In the genomic region with DNA sequence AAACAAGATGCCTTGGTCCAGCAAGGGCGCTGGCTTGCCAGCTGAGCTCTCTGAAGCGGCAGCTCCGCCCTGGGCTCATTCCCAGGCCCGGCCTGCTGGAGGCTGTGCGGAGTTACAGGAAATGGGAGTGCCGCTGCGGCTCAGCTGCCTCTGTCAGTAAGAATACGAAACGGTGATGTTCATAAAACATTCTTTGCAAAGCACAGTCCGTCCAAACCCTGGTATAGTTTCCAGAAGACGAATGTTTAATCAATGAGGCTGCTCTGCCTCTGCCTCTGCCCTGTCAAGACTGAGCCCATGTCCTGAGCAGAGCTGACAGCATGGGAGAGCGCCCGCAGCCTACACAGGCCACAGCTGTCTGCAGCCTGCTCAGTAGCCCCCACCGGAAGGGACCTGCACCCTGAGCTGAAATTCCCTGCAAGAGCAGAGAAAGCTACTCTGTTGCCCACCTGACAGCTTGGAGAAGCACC, we compare ENCODE assay signal across 9 cellular contexts.
DNase-seq lines count a peak whose midpoint lies in the region; ATAC-seq and TF ChIP-seq lines count a peak whose summit lies in the region.
"Had no signal": no experiment of that assay in that cellular context is flagged by ENCODE, and none has a peak within 500 bp of the region (broad histone marks: within the 10 kb centered on the region; RNA-seq: fewer than 3 reads in every experiment).

No MANE protein-coding gene starts in this region.

- H3K4me3 ChIP-seq in heart left ventricle (peak overlapping the region in 5 of 12 donors; percentile 13 to 41 (median 19)), trophoblast cell (ENCODE audit: low read depth, low read length) (no peak overlapping the region)

- peak overlapping the region; percentile 46 for H4K12ac ChIP-seq in trophoblast cell (ENCODE audit: low read depth, low read length)

- H4K8ac ChIP-seq in trophoblast cell (ENCODE audit: low read depth, low read length), result no peak overlapping the region

- H3K4me1 ChIP-seq in heart left ventricle (peaks cover 0 to 34% (median 18%) of the 10 kb centered on the region in 12 donors), trophoblast cell (ENCODE audit: control insufficient read depth in 1 of 2, insufficient read depth in 2 of 2, low read length in 2 of 2) (no peaks in the 10 kb centered on the region)

- H3K9me3 ChIP-seq in heart left ventricle, result no peaks in the 10 kb centered on the region
- peaks cover 2% of the 10 kb centered on the region for H3K9me3 ChIP-seq in trophoblast cell (ENCODE audit: insufficient read depth, low read depth, low read length)

- H3K36me3 Mint-ChIP-seq in activated T-cell treated with anti-CD3 and anti-CD28 coated beads, Interleukin-2, amount 50 U/mL, for 4 hours (ENCODE audit: insufficient read depth), result no peaks in the 10 kb centered on the region

- no peak overlapping the region for H2BK120ac ChIP-seq in trophoblast cell (ENCODE audit: insufficient read depth, low read length, poor library complexity)

- 10 to 36% (median 32%) methylated on average over 11 to 14 of the region's 14 CpGs for WGBS in heart left ventricle, 4 donors
- no CpG with 5 or more reads among the region's 14 CpGs for WGBS in trophoblast cell (ENCODE audit: extremely low coverage, insufficient coverage, insufficient read length)

- peak overlapping the region; percentile 35 for H3K14ac ChIP-seq in trophoblast cell (ENCODE audit: low read length)

- H2AFZ ChIP-seq in trophoblast cell (ENCODE audit: insufficient read depth, low read length, poor library complexity), result no peak overlapping the region

- peaks cover 16% of the 10 kb centered on the region for H3K4me1 Mint-ChIP-seq in activated T-cell treated with anti-CD3 and anti-CD28 coated beads, Interleukin-2, amount 50 U/mL, for 4 hours (ENCODE audit: low read depth)

- peaks cover 0 to 9% (median 2%) of the 10 kb centered on the region in 9 donors for H3K36me3 ChIP-seq in heart left ventricle
- no peaks in the 10 kb centered on the region for H3K36me3 ChIP-seq in trophoblast cell (ENCODE audit: control insufficient read depth in 1 of 2, insufficient read depth in 2 of 2, low read length in 2 of 2)

- H3K4me2 ChIP-seq in trophoblast cell (ENCODE audit: low read length), result no peak overlapping the region

- no peak overlapping the region for H2AK5ac ChIP-seq in trophoblast cell (ENCODE audit: low read length)

- intact Hi-C loops in heart left ventricle (cut with DNase I), result loop anchor here in 6 of 10 donors (1.0 to 10.0 kb wide), 7 partner anchors 88 to 355 kb away; a partner anchor contains a TSS

- TF ChIP-seq POLR2A in heart left ventricle (IDR thresholded peaks at IDR 0.05), result no peak

- H3K4me3 Mint-ChIP-seq in activated T-cell treated with anti-CD3 and anti-CD28 coated beads, Interleukin-2, amount 50 U/mL, for 4 hours, result no peak overlapping the region
- H3K4me3 Mint-ChIP-seq: T-helper 1 cell treated with Interleukin-12 subunit alpha and Interleukin-12 subunit beta and Interleukin-4 antibody, amounts not matched to agents 30 μg/mL and 1 μg/mL, for 36 hours had no signal

- H3K23ac ChIP-seq in trophoblast cell (ENCODE audit: low read length), result no peak overlapping the region

- H2BK5ac ChIP-seq in trophoblast cell (ENCODE audit: low read depth, low read length, poor library complexity), result no peak overlapping the region

- no peak overlapping the region for H3K18ac ChIP-seq in trophoblast cell (ENCODE audit: low read length)

- H3K27me3 ChIP-seq in heart left ventricle, result no peaks in the 10 kb centered on the region
- H3K27me3 ChIP-seq in trophoblast cell (ENCODE audit: insufficient read depth, low read length), result no peaks in the 10 kb centered on the region

- TF ChIP-seq CTCF in heart left ventricle (IDR thresholded peaks at IDR 0.05), result peak in 8 of 12 donors; percentile 14 to 47 (median 22)

- no peak overlapping the region for H2BK12ac ChIP-seq in trophoblast cell (ENCODE audit: low read length)

- H3K79me2 ChIP-seq in trophoblast cell (ENCODE audit: control insufficient read depth, insufficient read depth, low read length, poor library complexity), result no peaks in the 10 kb centered on the region

- peaks cover 3% of the 10 kb centered on the region for H3K27me3 Mint-ChIP-seq in activated T-cell treated with anti-CD3 and anti-CD28 coated beads, Interleukin-2, amount 50 U/mL, for 4 hours (ENCODE audit: low read depth)

- no peaks in the 10 kb centered on the region for H3K9me3 Mint-ChIP-seq in activated T-cell treated with anti-CD3 and anti-CD28 coated beads, Interleukin-2, amount 50 U/mL, for 4 hours
- H3K9me3 Mint-ChIP-seq: T-helper 1 cell treated with Interleukin-12 subunit alpha and Interleukin-12 subunit beta and Interleukin-4 antibody, amounts not matched to agents 30 μg/mL and 1 μg/mL, for 36 hours had no signal

- peaks cover 2% of the 10 kb centered on the region for H3K79me1 ChIP-seq in trophoblast cell (ENCODE audit: low read length)

- H4K91ac ChIP-seq in trophoblast cell (ENCODE audit: low read depth, low read length), result no peak overlapping the region

- DNase-seq in activated CD4-positive, alpha-beta T cell treated with anti-CD3 and anti-CD28 coated beads for 48 hours, result peak; percentile 22
- DNase-seq in activated CD4-positive, alpha-beta T cell treated with anti-CD3 and anti-CD28 coated beads, Interleukin-2, amount 50 U/mL, for 1 hour, result no peak
- no peak for DNase-seq in activated T-cell treated with anti-CD3 and anti-CD28 coated beads, Interleukin-2, amount 50 U/mL, for 4 hours
- DNase-seq in heart left ventricle (peak; percentile 78 to 92 (median 82)), trophoblast cell (peak; percentile 65 to 73), NCI-H524 (lab: John Stamatoyannopoulos, UW) (no peak), NCI-H2171 treated with DMSO at 0.1 percent for 48 hours (lab: John Stamatoyannopoulos, UW) (no peak)

- no peak overlapping the region for H3K4ac ChIP-seq in trophoblast cell (ENCODE audit: low read depth, low read length)

- ATAC-seq in activated T-cell treated with anti-CD3 and anti-CD28 coated beads, Interleukin-2, amount 50 U/mL, for 4 hours, result peak; percentile 21 to 26
- ATAC-seq in heart left ventricle, result peak; percentile 86 to 95 (median 90)
- no peak for ATAC-seq in HG03442 (IDR thresholded peaks at IDR 0.05; ENCODE audit: unreplicated experiment)

- no peak overlapping the region for H3K9ac ChIP-seq in trophoblast cell (ENCODE audit: low read length)

- peak overlapping the region; percentile 58 to 87 (median 76) for H3K27ac ChIP-seq in heart left ventricle
- H3K27ac ChIP-seq in trophoblast cell (ENCODE audit: low read depth, low read length), result no peak overlapping the region

Comparison
In these comparisons a context has a peak if more than half of its experiments do, and no peak if none do; other contexts are left out.
1. DNase-seq: peak in activated CD4-positive, alpha-beta T cell treated with anti-CD3 and anti-CD28 coated beads for 48 hours (single experiment), heart left ventricle (5 of 5) and trophoblast cell (2 of 2); none in activated CD4-positive, alpha-beta T cell treated with anti-CD3 and anti-CD28 coated beads, Interleukin-2, amount 50 U/mL, for 1 hour (single experiment), activated T-cell treated with anti-CD3 and anti-CD28 coated beads, Interleukin-2, amount 50 U/mL, for 4 hours (single experiment), NCI-H524 (0 of 2) and NCI-H2171 treated with DMSO at 0.1 percent for 48 hours (single experiment).